In the genomic region with DNA sequence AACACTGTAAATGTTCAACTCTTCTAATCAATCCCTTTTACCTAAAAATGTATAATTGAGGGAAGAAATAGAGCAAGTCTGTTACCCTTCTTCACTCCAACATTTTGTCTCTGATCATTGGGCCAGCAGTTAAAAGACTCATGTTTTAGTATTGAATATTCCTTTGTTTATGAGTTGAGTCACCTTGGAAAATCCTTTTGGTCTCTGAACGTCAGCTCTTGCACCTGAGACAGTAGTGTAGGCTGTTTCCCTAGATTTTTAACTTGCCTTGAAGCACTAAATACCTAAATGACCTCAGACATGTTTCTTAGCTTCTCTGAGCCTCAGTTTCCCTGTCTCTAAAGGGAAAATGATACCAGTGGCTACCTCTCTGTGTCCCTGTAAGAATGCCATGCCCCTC, we compare ENCODE assay signal across 33 cellular contexts.
"Had no signal": no experiment of that assay in that cellular context is flagged by ENCODE, and none has a peak within 500 bp of the region (broad histone marks: within the 10 kb centered on the region; RNA-seq: fewer than 3 reads in every experiment).

No MANE protein-coding gene starts in this region.

- DNase-seq: activated CD4-positive, alpha-beta memory T cell treated with anti-CD3 and anti-CD28 coated beads for 36 hours; activated CD4-positive, alpha-beta T cell treated with anti-CD3 and anti-CD28 coated beads for 4 hours; activated CD4-positive, alpha-beta T cell treated with anti-CD3 and anti-CD28 coated beads, Interleukin-2, amount 10 ng/mL, durations not matched to agents 24 days and 14 days; activated CD4-positive, alpha-beta T cell treated with anti-CD3 and anti-CD28 coated beads, Interleukin-2, amount 50 U/mL, for 1 hour; activated CD4-positive, alpha-beta T cell treated with anti-CD3 and anti-CD28 coated beads, Interleukin-2, amount 50 U/mL, for 4 hours; activated CD4-positive, CD25-positive, alpha-beta regulatory T cell; activated CD8-positive, alpha-beta memory T cell treated with anti-CD3 and anti-CD28 coated beads, Interleukin-2, amount 50 U/mL, for 4 hours; activated CD8-positive, alpha-beta T cell treated with anti-CD3 and anti-CD28 coated beads for 36 hours; activated effector memory CD4-positive, alpha-beta T cell treated with anti-CD3 and anti-CD28 coated beads, Interleukin-2, amount 50 U/mL, for 16 hours; activated gamma-delta T cell treated with Interleukin-2 at 50 U/mL for 16 hours; activated naive CD4-positive, alpha-beta T cell; activated naive CD4-positive, alpha-beta T cell treated with anti-CD3 and anti-CD28 coated beads for 36 hours; activated naive CD4-positive, alpha-beta T cell treated with anti-CD3 and anti-CD28 coated beads, Interleukin-2, amount 50 U/mL, for 16 hours; activated naive CD8-positive, alpha-beta T cell treated with anti-CD3 and anti-CD28 coated beads for 36 hours; activated T-cell treated with anti-CD3 and anti-CD28 coated beads for 4 hours; activated T-cell treated with anti-CD3 and anti-CD28 coated beads, Interleukin-2, amount 50 U/mL, for 1 hour; activated T-cell treated with anti-CD3 and anti-CD28 coated beads, Interleukin-2, amount 50 U/mL, for 4 hours; activated T-cell treated with anti-CD3 and anti-CD28 coated beads, Interleukin-2, amount 50 U/mL, for 72 hours; adrenal gland; amniotic stem cell; aorta; body of pancreas; brain microvascular endothelial cell; central memory CD4-positive, alpha-beta T cell; T-helper 1 cell; T-helper 2 cell; T-helper 9 cell; WERI-Rb-1 had no signal

- ATAC-seq: activated CD4-positive, CD25-positive, alpha-beta regulatory T cell treated with anti-CD3 and anti-CD28 coated beads, Interleukin-2, amount 50 U/mL, for 24 hours; activated CD8-positive, alpha-beta T cell treated with anti-CD3 and anti-CD28 coated beads for 36 hours; activated naive CD4-positive, alpha-beta T cell treated with anti-CD3 and anti-CD28 coated beads, Interleukin-2, amount 50 U/mL, for 72 hours; activated T-cell treated with anti-CD3 and anti-CD28 coated beads, Interleukin-2, amount 50 U/mL, for 4 hours; activated T-cell treated with anti-CD3 and anti-CD28 coated beads, Interleukin-2, amount 50 U/mL, for 72 hours; activated T-helper 17 cell treated with anti-CD3 and anti-CD28 coated beads, Interleukin-2, amount 50 U/mL, for 72 hours; body of pancreas; WTC11 had no signal

- H3K4me1 ChIP-seq: adrenal gland, body of pancreas, breast epithelium had no signal

- H3K27me3 ChIP-seq: adrenal gland, body of pancreas, brain microvascular endothelial cell, breast epithelium had no signal

- H3K4me3 ChIP-seq: adrenal gland, body of pancreas, breast epithelium had no signal

- H3K36me3 ChIP-seq: adrenal gland, brain microvascular endothelial cell, breast epithelium, WERI-Rb-1 had no signal

- H3K27ac ChIP-seq: adrenal gland, body of pancreas, brain microvascular endothelial cell, breast epithelium, WERI-Rb-1 had no signal

- H3K9me3 ChIP-seq: adrenal gland, body of pancreas, breast epithelium had no signal
